ENCODE assay signal across 18 cellular contexts in the genomic region with DNA sequence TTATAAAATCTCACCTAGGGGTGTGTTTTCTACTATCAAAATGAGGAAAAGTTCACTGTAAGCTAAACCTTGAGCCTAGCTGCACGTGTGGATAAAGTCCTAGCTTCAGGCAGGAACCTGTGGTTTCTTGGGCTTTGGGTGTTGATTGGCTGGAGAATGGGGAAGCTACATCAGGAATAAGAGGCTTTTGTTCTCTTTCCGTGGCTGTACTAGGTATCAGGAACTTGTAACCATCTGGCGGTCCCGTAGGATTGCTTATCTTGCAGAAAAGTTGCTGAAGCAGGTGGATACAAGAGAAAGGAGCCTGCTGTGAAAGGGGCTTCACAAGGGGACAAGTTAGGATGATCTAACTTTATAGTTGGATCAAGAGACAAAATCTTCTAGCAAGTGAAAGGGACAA.
DNase-seq lines count a peak whose midpoint lies in the region; ATAC-seq lines count a peak whose summit lies in the region.
"Had no signal": no experiment of that assay in that cellular context is flagged by ENCODE, and none has a peak within 500 bp of the region (broad histone marks: within the 10 kb centered on the region; RNA-seq: fewer than 3 reads in every experiment).

No MANE protein-coding gene starts in this region.

- H3K4me1 Mint-ChIP-seq in naive thymus-derived CD8-positive, alpha-beta T cell: peaks cover 0 to 10% (median 5%) of the 10 kb centered on the region in 4 donors
- peaks cover 3% of the 10 kb centered on the region for H3K4me1 Mint-ChIP-seq in activated CD4-positive, alpha-beta T cell treated with anti-CD3 and anti-CD28 coated beads, Interleukin-2, amount 10 ng/mL, durations not matched to agents 7 days and 5 days
- H3K4me1 Mint-ChIP-seq: immature natural killer cell had no signal

- no peaks in the 10 kb centered on the region for H3K36me3 Mint-ChIP-seq in naive thymus-derived CD8-positive, alpha-beta T cell
- H3K36me3 Mint-ChIP-seq in activated CD4-positive, alpha-beta T cell treated with anti-CD3 and anti-CD28 coated beads, Interleukin-2, amount 10 ng/mL, durations not matched to agents 7 days and 5 days (ENCODE audit: low read depth): no peaks in the 10 kb centered on the region
- H3K36me3 Mint-ChIP-seq: immature natural killer cell had no signal

- CTCF ChIA-PET in activated CD4-positive, alpha-beta T cell treated with anti-CD3 and anti-CD28 coated beads, Interleukin-2, amount 10 ng/mL, durations not matched to agents 7 days and 5 days (lab: Charles Lee): no interaction called here

- in situ Hi-C loops in KBM-7 (cut with MboI; ENCODE audit: low pct_unique_long_range_greater_than_20kb, low sequenced_read_pairs): no loop called here

- ATAC-seq in naive thymus-derived CD8-positive, alpha-beta T cell: no peak

- DNase-seq in NCI-H526 (lab: John Stamatoyannopoulos, UW) (peak; percentile 54 to 65), NCI-H526 treated with DMSO at 0.1 percent for 48 hours (lab: John Stamatoyannopoulos, UW) (no peak), KBM-7 (peak; percentile 71), UCSD-AML1 (lab: John Stamatoyannopoulos, UW; ENCODE audit: unreplicated experiment) (peak; percentile 11), RKO (ENCODE audit: low spot score) (no peak), NCI-H2171 treated with DMSO at 0.1 percent for 48 hours (lab: John Stamatoyannopoulos, UW) (no peak)
- DNase-seq in naive thymus-derived CD8-positive, alpha-beta T cell: no peak
- DNase-seq in activated CD4-positive, alpha-beta T cell treated with anti-CD3 and anti-CD28 coated beads, Interleukin-2, amount 10 ng/mL, durations not matched to agents 7 days and 5 days: no peak
- DNase-seq: activated naive CD4-positive, alpha-beta T cell treated with Interleukin-2 at 50 U/mL for 16 hours; brain microvascular endothelial cell; COR-L47; H7; immature natural killer cell; Karpas-422; NCI-H1930; NCI-H748 treated with DMSO at 0.1 percent for 48 hours; SIG-M5; stimulated activated naive CD4-positive, alpha-beta T cell treated with Interleukin-2 at 50 U/mL for 16 hours had no signal

- POLR2A ChIA-PET in naive thymus-derived CD8-positive, alpha-beta T cell (lab: Charles Lee): no interaction called here
- POLR2A ChIA-PET in activated CD4-positive, alpha-beta T cell treated with anti-CD3 and anti-CD28 coated beads, Interleukin-2, amount 10 ng/mL, durations not matched to agents 7 days and 5 days (lab: Charles Lee): no interaction called here

- peaks cover 0 to 8% (median 2%) of the 10 kb centered on the region in 5 donors for H3K27me3 Mint-ChIP-seq in naive thymus-derived CD8-positive, alpha-beta T cell
- no peaks in the 10 kb centered on the region for H3K27me3 Mint-ChIP-seq in activated CD4-positive, alpha-beta T cell treated with anti-CD3 and anti-CD28 coated beads, Interleukin-2, amount 10 ng/mL, durations not matched to agents 7 days and 5 days

- peak overlapping the region in 6 of 10 donors; percentile 4 to 65 (median 58) for H3K4me3 Mint-ChIP-seq in naive thymus-derived CD8-positive, alpha-beta T cell
- no peak overlapping the region for H3K4me3 Mint-ChIP-seq in activated CD4-positive, alpha-beta T cell treated with anti-CD3 and anti-CD28 coated beads, Interleukin-2, amount 10 ng/mL, durations not matched to agents 7 days and 5 days
- H3K4me3 Mint-ChIP-seq: immature natural killer cell had no signal

- peaks cover 0 to 2% (median 0%) of the 10 kb centered on the region in 9 donors for H3K9me3 Mint-ChIP-seq in naive thymus-derived CD8-positive, alpha-beta T cell
- no peaks in the 10 kb centered on the region for H3K9me3 Mint-ChIP-seq in activated CD4-positive, alpha-beta T cell treated with anti-CD3 and anti-CD28 coated beads, Interleukin-2, amount 10 ng/mL, durations not matched to agents 7 days and 5 days

- H3K27ac Mint-ChIP-seq in naive thymus-derived CD8-positive, alpha-beta T cell: peak overlapping the region in 2 of 10 donors; percentile 31 to 46
- no peak overlapping the region for H3K27ac Mint-ChIP-seq in activated CD4-positive, alpha-beta T cell treated with anti-CD3 and anti-CD28 coated beads, Interleukin-2, amount 10 ng/mL, durations not matched to agents 7 days and 5 days
- H3K27ac Mint-ChIP-seq: immature natural killer cell had no signal

Comparison
In these comparisons a context has a peak if more than half of its experiments do, and no peak if none do; other contexts are left out.
1. DNase-seq: peak in NCI-H526 (2 of 2), KBM-7 (single experiment) and UCSD-AML1 (single experiment); none in NCI-H526 treated with DMSO at 0.1 percent for 48 hours (single experiment), naive thymus-derived CD8-positive, alpha-beta T cell (0 of 10), RKO (single experiment), activated CD4-positive, alpha-beta T cell treated with anti-CD3 and anti-CD28 coated beads, Interleukin-2, amount 10 ng/mL, durations not matched to agents 7 days and 5 days (single experiment) and NCI-H2171 treated with DMSO at 0.1 percent for 48 hours (single experiment).